15 cellular contexts compared by ENCODE assay signal in the genomic region with DNA sequence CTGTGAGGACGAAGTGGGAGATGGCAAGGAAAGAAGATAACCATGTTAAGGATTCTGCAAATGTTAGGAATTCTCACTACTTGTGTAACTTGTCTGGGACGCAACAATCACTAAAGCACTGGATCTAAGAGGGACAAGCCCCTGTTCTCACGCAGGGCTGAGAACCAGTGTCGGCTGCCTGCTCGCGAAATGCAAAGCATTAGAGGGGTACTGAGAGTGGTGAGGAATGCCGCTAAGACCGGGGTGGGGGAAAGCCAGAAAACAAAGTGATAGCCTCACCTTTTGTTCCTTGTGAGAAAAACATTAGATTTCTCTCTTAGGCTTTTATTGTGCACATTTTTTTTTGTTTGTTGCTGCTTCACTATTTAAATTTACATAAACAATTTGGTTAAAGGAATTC.
"Had no signal": no experiment of that assay in that cellular context is flagged by ENCODE, and none has a peak within 500 bp of the region (broad histone marks: within the 10 kb centered on the region; RNA-seq: fewer than 3 reads in every experiment).

No MANE protein-coding gene starts in this region.

- H3K79me2 ChIP-seq: parathyroid adenoma had no signal

- H3K4me3 ChIP-seq: esophagus squamous epithelium, right atrium auricular region, sigmoid colon, skin epidermis, stomach, thoracic aorta had no signal

- H3K9me3 Mint-ChIP-seq: natural killer cell had no signal

- H3K27me3 ChIP-seq: esophagus squamous epithelium, right atrium auricular region, sigmoid colon, stomach had no signal

- H3K36me3 ChIP-seq: esophagus squamous epithelium, right atrium auricular region, thoracic aorta had no signal

- ATAC-seq: natural killer cell had no signal

- H3K9ac ChIP-seq: parathyroid adenoma had no signal

- H3K4me1 ChIP-seq: esophagus squamous epithelium, parathyroid adenoma, right atrium auricular region, sigmoid colon, stomach had no signal

- H3K27ac ChIP-seq: esophagus squamous epithelium, parathyroid adenoma, right atrium auricular region, sigmoid colon, stomach, thoracic aorta had no signal

- H2AFZ ChIP-seq: parathyroid adenoma had no signal

- H3K9me3 ChIP-seq: esophagus squamous epithelium, right atrium auricular region, sigmoid colon, stomach, thoracic aorta had no signal

- H3K4me1 Mint-ChIP-seq: natural killer cell had no signal

- FAIRE-seq: islet of Langerhans had no signal

- DNase-seq: effector memory CD4-positive, alpha-beta T cell; esophagus squamous epithelium; foreskin fibroblast; kidney glomerular epithelial cell; mammary epithelial cell; natural killer cell; sigmoid colon; stimulated activated naive CD4-positive, alpha-beta T cell; stomach; substantia nigra had no signal

- H3K27ac Mint-ChIP-seq: natural killer cell had no signal

- H3K4me3 Mint-ChIP-seq: natural killer cell had no signal
